In the genomic region with DNA sequence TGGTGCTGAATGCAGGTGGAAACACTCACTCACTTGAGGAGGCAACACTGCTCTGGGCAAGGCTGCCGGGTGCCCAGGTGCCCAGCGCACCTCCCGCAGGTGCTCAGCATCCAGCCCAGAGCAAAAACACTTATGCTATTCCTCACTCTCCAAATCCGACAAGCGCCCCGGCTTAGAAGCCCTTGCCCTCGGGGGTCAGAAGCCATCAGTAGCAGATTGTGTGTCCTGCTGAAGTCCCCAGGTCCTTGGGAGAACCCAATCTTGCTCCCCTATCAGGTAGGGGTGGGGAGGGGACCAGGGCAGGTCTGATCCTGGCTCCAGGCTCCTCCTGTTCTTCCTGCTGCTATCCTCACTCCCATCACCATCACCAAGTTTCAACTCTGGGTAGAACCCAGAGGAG, we compare ENCODE assay signal across 20 cellular contexts.
"Had no signal": no experiment of that assay in that cellular context is flagged by ENCODE, and none has a peak within 500 bp of the region (broad histone marks: within the 10 kb centered on the region; RNA-seq: fewer than 3 reads in every experiment).

No MANE protein-coding gene starts in this region.

- H3K4me2 ChIP-seq: hepatocyte, SK-N-SH had no signal

- H2AFZ ChIP-seq: hepatocyte had no signal

- ATAC-seq: activated CD8-positive, alpha-beta memory T cell treated with anti-CD3 and anti-CD28 coated beads, Interleukin-2, amount 10 ng/mL, durations not matched to agents 7 days and 5 days; activated naive CD8-positive, alpha-beta T cell treated with anti-CD3 and anti-CD28 coated beads, Interleukin-2, amount 50 U/mL, for 24 hours; foreskin keratinocyte; left colon; stimulated activated naive CD8-positive, alpha-beta T cell treated with anti-CD3 and anti-CD28 coated beads, Interleukin-15, amount 100 ng/mL, for 72 hours; T-cell had no signal

- H3K27me3 ChIP-seq: brain microvascular endothelial cell, foreskin keratinocyte, hepatocyte, testis had no signal

- H3K79me2 ChIP-seq: hepatocyte had no signal

- H3K4me3 ChIP-seq: coronary artery, hepatocyte, lung, testis had no signal

- DNase-seq: activated B cell treated with CpG ODN at 0.5 μM for 24 hours; activated CD4-positive, alpha-beta memory T cell treated with anti-CD3 and anti-CD28 coated beads for 36 hours; activated CD4-positive, alpha-beta T cell treated with anti-CD3 and anti-CD28 coated beads for 4 hours; activated CD8-positive, alpha-beta memory T cell treated with anti-CD3 and anti-CD28 coated beads, Interleukin-2, amount 10 ng/mL, durations not matched to agents 7 days and 5 days; activated naive CD4-positive, alpha-beta T cell treated with Interleukin-2 at 50 U/mL for 16 hours; activated naive CD8-positive, alpha-beta T cell treated with anti-CD3 and anti-CD28 coated beads, Interleukin-2, amount 50 U/mL, for 24 hours; brain microvascular endothelial cell; foreskin keratinocyte; left colon; midbrain; nucleus accumbens; SK-N-SH; stimulated activated CD4-positive, alpha-beta T cell treated with anti-CD3 and anti-CD28 coated beads, Interleukin-15, amount 100 ng/mL, for 24 hours; stimulated activated CD4-positive, alpha-beta T cell treated with anti-CD3 and anti-CD28 coated beads, Interleukin-2, amount 100 ng/mL, for 48 hours; stimulated activated naive CD8-positive, alpha-beta T cell treated with anti-CD3 and anti-CD28 coated beads, Interleukin-15, amount 100 ng/mL, for 72 hours; T-cell; testis had no signal

- H3K9me3 ChIP-seq: SK-N-SH, testis had no signal

- H3K27ac ChIP-seq: brain microvascular endothelial cell, coronary artery, foreskin keratinocyte, hepatocyte had no signal

- H3K9ac ChIP-seq: SK-N-SH had no signal

- H3K4me1 ChIP-seq: foreskin keratinocyte had no signal
